18 cellular contexts compared by ENCODE assay signal in the genomic region with DNA sequence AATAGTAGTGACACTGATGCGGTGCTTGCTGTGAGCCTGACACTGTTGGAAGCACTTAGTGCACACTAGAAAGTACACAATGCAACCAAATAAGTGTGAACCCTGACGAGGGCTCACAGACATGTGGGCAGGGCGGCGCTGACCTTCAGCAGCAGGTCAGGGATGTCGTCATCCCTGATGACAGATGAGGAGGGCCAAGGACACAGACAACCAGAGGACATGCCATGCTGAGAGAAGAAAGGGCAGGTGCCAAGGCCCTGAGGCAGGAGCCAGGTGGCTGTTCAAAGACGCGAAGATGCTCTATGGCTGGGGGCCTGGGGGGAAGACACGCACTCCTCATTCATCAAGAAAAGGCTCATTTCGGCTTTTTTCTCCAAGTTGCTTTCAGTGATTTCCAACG.
DNase-seq lines count a peak whose midpoint lies in the region; ATAC-seq, FAIRE-seq and TF ChIP-seq lines count a peak whose summit lies in the region.
"Had no signal": no experiment of that assay in that cellular context is flagged by ENCODE, and none has a peak within 500 bp of the region (broad histone marks: within the 10 kb centered on the region; RNA-seq: fewer than 3 reads in every experiment).

No MANE protein-coding gene starts in this region.

- WGBS in K562 (ENCODE audit: insufficient coverage, low coverage, missing lambda C conversion rate): 0% methylated on average over 10 of the region's 10 CpGs
- WGBS in right lobe of liver (ENCODE audit: insufficient coverage, low coverage, low lambda C conversion rate, missing lambda C conversion rate): 69% methylated on average over 10 of the region's 10 CpGs
- 78 to 83% (median 80%) methylated on average over 10 of the region's 10 CpGs for WGBS in stomach, 5 donors

- CTCF ChIA-PET in PC-3 (lab: Charles Lee): no interaction called here
- CTCF ChIA-PET in K562 (lab: Yijun Ruan, JAX; ENCODE audit: low intra/inter-chr PET ratio): no interaction called here

- H3F3A ChIP-seq in PC-3 (ENCODE audit: low read length, unreplicated experiment): no peaks in the 10 kb centered on the region

- no peak overlapping the region for H3K9ac ChIP-seq in PC-3 (ENCODE audit: low read length)
- H3K9ac ChIP-seq in K562 (ENCODE audit: insufficient read depth in 1 of 2, low read depth in 2 of 2, low read length in 2 of 2): no peak overlapping the region

- H3K36me3 ChIP-seq in PC-3 (ENCODE audit: low read depth, low read length) (no peaks in the 10 kb centered on the region), K562 (ENCODE audit: control insufficient read depth, insufficient read depth, low read length) (no peaks in the 10 kb centered on the region), right lobe of liver (no peaks in the 10 kb centered on the region), stomach (no peaks in the 10 kb centered on the region)
- H3K36me3 ChIP-seq: SJSA1 had no signal

- TF ChIP-seq POLR2A in K562 (conservative IDR thresholded peaks at IDR 0.05) (no peak), right lobe of liver (IDR thresholded peaks at IDR 0.05) (no peak), stomach (IDR thresholded peaks at IDR 0.05) (no peak)

- TF ChIP-seq EP300 in K562 (IDR thresholded peaks at IDR 0.05; ENCODE audit: low read length): no peak
- TF ChIP-seq EP300 in stomach (IDR thresholded peaks at IDR 0.05): no peak

- in situ Hi-C loops in K562 (cut with MboI): no loop called here

- ATAC-seq in PC-3: no peak
- ATAC-seq in K562: no peak
- ATAC-seq in right lobe of liver: peak; percentile 43 to 78 (median 56)
- no peak for ATAC-seq in activated naive CD4-positive, alpha-beta T cell treated with anti-CD3 and anti-CD28 coated beads, Interleukin-2, amount 50 U/mL, for 72 hours

- TF ChIP-seq CTCF in PC-3 (conservative IDR thresholded peaks at IDR 0.05; ENCODE audit: low read depth, low read length): no peak
- TF ChIP-seq CTCF in K562 (IDR thresholded peaks at IDR 0.05 in 2 of 3, conservative IDR thresholded peaks at IDR 0.05 in 1 of 3; ENCODE audit: insufficient read depth in 2 of 3, low read depth in 1 of 3, low read length in 3 of 3): no peak
- no peak for TF ChIP-seq CTCF in right lobe of liver (IDR thresholded peaks at IDR 0.05)
- TF ChIP-seq CTCF in stomach (IDR thresholded peaks at IDR 0.05): no peak

- no peaks in the 10 kb centered on the region for H3K9me2 ChIP-seq in PC-3 (replicated peaks; ENCODE audit: low read length)

- FAIRE-seq in K562 (lab: Jason Lieb, UNC): no peak
- FAIRE-seq: D721Med had no signal

- H3K4me1 ChIP-seq in PC-3 (ENCODE audit: insufficient read depth, low read length): peaks cover 37% of the 10 kb centered on the region
- H3K4me1 ChIP-seq in K562 (replicated peaks in 1 of 2; ENCODE audit: control insufficient read depth in 2 of 2, insufficient read depth in 2 of 2, low read length in 2 of 2): no peaks in the 10 kb centered on the region
- no peaks in the 10 kb centered on the region for H3K4me1 ChIP-seq in right lobe of liver
- H3K4me1 ChIP-seq in stomach: no peaks in the 10 kb centered on the region

- H3K79me2 ChIP-seq in PC-3 (ENCODE audit: low read length) (no peaks in the 10 kb centered on the region), K562 (ENCODE audit: control insufficient read depth, insufficient read depth, low read length) (no peaks in the 10 kb centered on the region)

- H2AFZ ChIP-seq in PC-3 (ENCODE audit: low read length): no peak overlapping the region
- H2AFZ ChIP-seq in K562 (ENCODE audit: low read depth, low read length): no peak overlapping the region
- H2AFZ ChIP-seq: PC-9 had no signal

- H3K27ac Mint-ChIP-seq in activated naive CD4-positive, alpha-beta T cell treated with anti-CD3 and anti-CD28 coated beads, Interleukin-2, amount 50 U/mL, for 72 hours: no peak overlapping the region

- H4K20me1 ChIP-seq in PC-3 (ENCODE audit: low read length) (no peaks in the 10 kb centered on the region), K562 (replicated peaks; ENCODE audit: control insufficient read depth, insufficient read depth, low read length) (no peaks in the 10 kb centered on the region)

- H3K27ac ChIP-seq in PC-3 (ENCODE audit: low read length): peak overlapping the region; percentile 78; the same call in 1 of the 2 replicates
- H3K27ac ChIP-seq in K562 (ENCODE audit: extremely low read depth, low read depth, low read length): no peak overlapping the region
- no peak overlapping the region for H3K27ac ChIP-seq in right lobe of liver
- no peak overlapping the region for H3K27ac ChIP-seq in stomach
- H3K27ac ChIP-seq: C4-2B, SJSA1 had no signal

- no peaks in the 10 kb centered on the region for H3K9me1 ChIP-seq in K562 (ENCODE audit: control insufficient read depth, insufficient read depth, low read length)

- H3K36me3 Mint-ChIP-seq in activated naive CD4-positive, alpha-beta T cell treated with anti-CD3 and anti-CD28 coated beads, Interleukin-2, amount 50 U/mL, for 72 hours: peaks cover 13 to 15% of the 10 kb centered on the region in 2 donors

- peaks cover 11 to 21% of the 10 kb centered on the region in 2 donors for H3K9me3 Mint-ChIP-seq in activated naive CD4-positive, alpha-beta T cell treated with anti-CD3 and anti-CD28 coated beads, Interleukin-2, amount 50 U/mL, for 72 hours

- H3K4me2 ChIP-seq in PC-3 (ENCODE audit: low read length): peak overlapping the region; percentile 77
- H3K4me2 ChIP-seq in K562 (ENCODE audit: insufficient read depth, low read length): no peak overlapping the region

- DNase-seq in PC-3 (no peak), K562 (ENCODE audit: extremely low read depth in 1 of 4, low spot score in 3 of 4) (no peak), right lobe of liver (peak in 1 of 3 donors; percentile 46), stomach (peak; percentile 14), foreskin melanocyte (no peak)
- no peak for DNase-seq in activated naive CD4-positive, alpha-beta T cell treated with anti-CD3 and anti-CD28 coated beads, Interleukin-2, amount 50 U/mL, for 72 hours (ENCODE audit: low spot score in 2 of 2)
- no peak for DNase-seq in activated CD4-positive, alpha-beta T cell treated with anti-CD3 and anti-CD28 coated beads for 48 hours
- DNase-seq: AML-193, DMS79, NCI-H1417 treated with DMSO at 0.1 percent for 48 hours, NCI-H187 treated with DMSO at 0.1 percent for 48 hours, NCI-H2227 treated with DMSO at 0.1 percent for 48 hours, NCI-H510A treated with DMSO at 0.1 percent for 48 hours, NCI-H82, PC-9 had no signal

- TF ChIP-seq RAD21 in K562 (CRISPR knock-in tag; conservative IDR thresholded peaks at IDR 0.05 in 1 of 2, IDR thresholded peaks at IDR 0.05 in 1 of 2): no peak

- no peaks in the 10 kb centered on the region for H3K9me3 ChIP-seq in PC-3 (ENCODE audit: low read length)
- H3K9me3 ChIP-seq in K562 (replicated peaks; ENCODE audit: control insufficient read depth, insufficient read depth, low read depth, low read length): no peaks in the 10 kb centered on the region
- no peaks in the 10 kb centered on the region for H3K9me3 ChIP-seq in right lobe of liver
- peaks cover 0 to 3% (median 0%) of the 10 kb centered on the region in 4 donors for H3K9me3 ChIP-seq in stomach

- H3K4me3 ChIP-seq in PC-3 (ENCODE audit: low read length): no peak overlapping the region
- no peak overlapping the region for H3K4me3 ChIP-seq in K562
- H3K4me3 ChIP-seq in right lobe of liver: no peak overlapping the region
- no peak overlapping the region for H3K4me3 ChIP-seq in stomach
- H3K4me3 ChIP-seq: PC-9, SJSA1 had no signal

- BruUV-seq in PC-3 (replicated peaks; lab: Mats Ljungman, UMichigan) (no TSS peak), K562 (replicated peaks; lab: Mats Ljungman, UMichigan) (no TSS peak)

- intact Hi-C loops in PC-3 (cut with micrococcal nuclease) (no loop called here), K562 (cut with micrococcal nuclease) (no loop called here), right lobe of liver (cut with DNase I) (no loop called here), stomach (cut with DNase I; ENCODE audit: low total_unique reads) (no loop called here)

- H3K27me3 ChIP-seq in PC-3 (ENCODE audit: low read length) (no peaks in the 10 kb centered on the region), K562 (ENCODE audit: control insufficient read depth in 2 of 2, insufficient read depth in 2 of 2, low read length in 2 of 2) (peaks cover 0 to 3% of the 10 kb centered on the region in 2 experiments; a peak in 1 of 5 replicates), right lobe of liver (no peaks in the 10 kb centered on the region), stomach (peaks cover 0 to 10% (median 3%) of the 10 kb centered on the region in 3 donors)
- H3K27me3 ChIP-seq: SJSA1 had no signal

- POLR2A ChIA-PET in PC-3 (lab: Charles Lee; ENCODE audit: unreplicated experiment) (no interaction called here), K562 (lab: Yijun Ruan, JAX) (no interaction called here)

TF ChIP-seq in K562, 482 proteins besides CTCF, POLR2A, EP300 and RAD21:
- TF ChIP-seq MEIS2 (IDR thresholded peaks at IDR 0.05; ENCODE audit: partially characterized antibody): peak; percentile 19
- TF ChIP-seq EZH2 (IDR thresholded peaks at IDR 0.05; ENCODE audit: borderline replicate concordance, low read depth, low read length): no peak

Comparison
In these comparisons a context has a peak if more than half of its experiments do, and no peak if none do; other contexts are left out.
1. ATAC-seq: peak in right lobe of liver (4 of 4); none in PC-3 (single experiment), K562 (single experiment) and activated naive CD4-positive, alpha-beta T cell treated with anti-CD3 and anti-CD28 coated beads, Interleukin-2, amount 50 U/mL, for 72 hours (0 of 2).